Comparison of ENCODE assay signal across 10 cellular contexts in genomic region chr12:69352904-69353303, GRCh38. TPM values are rescaled to one million over a fixed set of nuclear protein-coding genes. Genes with fewer than 3 reads are reported as not detected.
"Had no signal": no experiment of that assay in that cellular context is flagged by ENCODE, and none has a peak within 500 bp of the region (broad histone marks: within the 10 kb centered on the region; RNA-seq: fewer than 3 reads in every experiment).

No MANE protein-coding gene starts in this region.

- H3K4me1 ChIP-seq: HAP-1 had no signal

- H3K4me3 ChIP-seq: GM23248, HAP-1 had no signal

- H3K9me3 ChIP-seq: HAP-1 had no signal

- FAIRE-seq: HTR-8/SVneo had no signal

- H2AFZ ChIP-seq: GM23248 had no signal

- H3K27ac ChIP-seq: GM23248, KMS-11 had no signal

- ATAC-seq: HCT116 had no signal

- H3K4me2 ChIP-seq: KMS-11 had no signal

- DNase-seq: GM23248, GOT3, H7, HFFc6, KBM-7 had no signal

- H3K36me3 ChIP-seq: HAP-1 had no signal

- H3K9ac ChIP-seq: GM23248, KMS-11 had no signal

RNA-seq across cellular contexts. Expression of gene LYZ, which starts 4.7 kb away (rescaled TPM):
- total RNA-seq: GM23248, H4, H7, HFFc6 had no signal
- polyA plus RNA-seq: GM23248 had no signal
